In genomic region chr5:141603912-141604311, GRCh38 we compare ENCODE assay signal across 10 cellular contexts. TPM values are rescaled to one million over a fixed set of nuclear protein-coding genes. Genes with fewer than 3 reads are reported as not detected.
A peak's percentile ranks its signal among the peaks of the same experiment; 100 is the strongest.
DNase-seq lines count a peak whose midpoint lies in the region; ATAC-seq and TF ChIP-seq lines count a peak whose summit lies in the region.
"Had no signal": no experiment of that assay in that cellular context is flagged by ENCODE, and none has a peak within 500 bp of the region (broad histone marks: within the 10 kb centered on the region; RNA-seq: fewer than 3 reads in every experiment).

No MANE protein-coding gene starts in this region.

- H3K4me1 ChIP-seq in heart left ventricle = peaks cover 0 to 92% (median 52%) of the 10 kb centered on the region in 12 donors
- H3K4me1 ChIP-seq in ascending aorta = peaks cover 18 to 32% of the 10 kb centered on the region in 2 donors
- no peaks in the 10 kb centered on the region for H3K4me1 ChIP-seq in mesendoderm (ENCODE audit: control insufficient read depth, low read depth, low read length)
- H3K4me1 ChIP-seq in upper lobe of right lung = peaks cover 78% of the 10 kb centered on the region

- no peak overlapping the region for H2BK5ac ChIP-seq in mesendoderm (ENCODE audit: low read length)

- H3K4ac ChIP-seq in mesendoderm (ENCODE audit: low read depth, low read length) = no peak overlapping the region

- H3K56ac ChIP-seq in mesendoderm (ENCODE audit: low read length) = no peak overlapping the region

- H2BK15ac ChIP-seq in mesendoderm (replicated peaks; ENCODE audit: low read depth) = no peak overlapping the region

- no peak overlapping the region for H3K9ac ChIP-seq in mesendoderm (ENCODE audit: low read length)

- ATAC-seq in heart left ventricle (peak in 1 of 4 donors; percentile 4), upper lobe of right lung (no peak)

- no peak for TF ChIP-seq CTCF in heart left ventricle (IDR thresholded peaks at IDR 0.05)
- no peak for TF ChIP-seq CTCF in ascending aorta (IDR thresholded peaks at IDR 0.05)
- TF ChIP-seq CTCF in upper lobe of right lung (IDR thresholded peaks at IDR 0.05) = no peak

- H3K36me3 ChIP-seq in heart left ventricle (no peaks in the 10 kb centered on the region), ascending aorta (no peaks in the 10 kb centered on the region), mesendoderm (ENCODE audit: control insufficient read depth, insufficient read depth, low read length) (no peaks in the 10 kb centered on the region), upper lobe of right lung (no peaks in the 10 kb centered on the region)
- H3K36me3 ChIP-seq: WERI-Rb-1 had no signal

- H2AK5ac ChIP-seq in mesendoderm (ENCODE audit: low read length) = no peak overlapping the region

- H3K27me3 ChIP-seq in heart left ventricle (no peaks in the 10 kb centered on the region), ascending aorta (no peaks in the 10 kb centered on the region), mesendoderm (ENCODE audit: insufficient read depth, low read length, poor library complexity) (no peaks in the 10 kb centered on the region), upper lobe of right lung (no peaks in the 10 kb centered on the region)

- H3K9me3 ChIP-seq in heart left ventricle (no peaks in the 10 kb centered on the region), ascending aorta (no peaks in the 10 kb centered on the region), upper lobe of right lung (no peaks in the 10 kb centered on the region)

- H4K5ac ChIP-seq in mesendoderm (ENCODE audit: low read length) = no peak overlapping the region

- TF ChIP-seq POLR2A in heart left ventricle (IDR thresholded peaks at IDR 0.05) = no peak

- H2BK120ac ChIP-seq in mesendoderm (ENCODE audit: low read depth, low read length) = no peak overlapping the region

- intact Hi-C loops in heart left ventricle (cut with DNase I) (loop anchor here in 1 of 10 donors (2.0 kb wide), 1 partner anchor 13 kb away; no protein-coding TSS in a partner anchor), cardiac septum (cut with DNase I) (loop anchor here (2.0 kb wide), 1 partner anchor 15 kb away; the partner anchor contains the start of gene DIAPH1), ascending aorta (cut with DNase I) (no loop called here), upper lobe of right lung (cut with DNase I) (no loop called here)

- peaks cover 14% of the 10 kb centered on the region for H3K79me1 ChIP-seq in mesendoderm (ENCODE audit: low read length)

- H4K8ac ChIP-seq in mesendoderm (ENCODE audit: low read depth, low read length) = no peak overlapping the region

- H3K4me3 ChIP-seq in heart left ventricle (peak overlapping the region in 1 of 12 donors; percentile 1), ascending aorta (no peak overlapping the region), mesendoderm (ENCODE audit: low read length) (no peak overlapping the region), upper lobe of right lung (no peak overlapping the region)

- H3K4me2 ChIP-seq in mesendoderm (ENCODE audit: low read length) = no peak overlapping the region

- peak overlapping the region in 11 of 12 donors; percentile 15 to 92 (median 67) for H3K27ac ChIP-seq in heart left ventricle
- H3K27ac ChIP-seq in ascending aorta = peak overlapping the region; percentile 78 to 85
- no peak overlapping the region for H3K27ac ChIP-seq in mesendoderm (ENCODE audit: low read depth, low read length)
- H3K27ac ChIP-seq in upper lobe of right lung = peak overlapping the region; percentile 80
- H3K27ac ChIP-seq: WERI-Rb-1 had no signal

- no peak overlapping the region for H3K23ac ChIP-seq in mesendoderm (ENCODE audit: low read length)

- no peak overlapping the region for H3K18ac ChIP-seq in mesendoderm (ENCODE audit: low read length)

- H3K79me2 ChIP-seq in mesendoderm (ENCODE audit: control insufficient read depth, insufficient read depth, low read length) = peaks cover 55% of the 10 kb centered on the region

- 62 to 78% (median 68%) methylated on average over 3 of the region's 3 CpGs for WGBS in heart left ventricle, 4 donors
- whole genome bisulfite sequencing in mesendoderm (ENCODE audit: extremely low coverage, insufficient coverage, low lambda C conversion rate) = no CpG with 5 or more reads among the region's 3 CpGs

- DNase-seq in heart left ventricle (no peak), cardiac septum (ENCODE audit: low spot score) (no peak), ascending aorta (ENCODE audit: low spot score in 2 of 2) (no peak), mesendoderm (peak; percentile 16), upper lobe of right lung (no peak), Kasumi-1 (lab: John Stamatoyannopoulos, UW) (no peak), SK-N-DZ (ENCODE audit: low spot score) (no peak), NCI-H1048 (lab: John Stamatoyannopoulos, UW) (no peak)
- DNase-seq: stimulated activated CD4-positive, alpha-beta T cell treated with anti-CD3 and anti-CD28 coated beads, Interleukin-12 subunit alpha, Interleukin-12 subunit beta, amount 100 ng/mL, for 4 hours; WERI-Rb-1 had no signal

RNA-seq across cellular contexts. Expression of gene DIAPH1, which starts 14.9 kb away (rescaled TPM):
- total RNA-seq in heart left ventricle (100 to 1,000 TPM in 1 of 9 donors, 10 to 100 TPM in 8; 38.8 to 137 (median 61.5) TPM), cardiac septum (77.7 TPM), ascending aorta (65.8 TPM), upper lobe of right lung (118 TPM)
- polyA plus RNA-seq in heart left ventricle = 10 to 100 TPM; 29.9 to 79.6 TPM
- 75.1 TPM for polyA plus RNA-seq in mesendoderm (2013, experiment 1 of 2)
- polyA plus RNA-seq in mesendoderm (2013, experiment 2 of 2) = 72.9 TPM
- polyA plus RNA-seq in SK-N-DZ (2014; cell fraction: cytosol; rRNA removed) = 27.8 and 31.2 TPM in 2 replicates
- polyA plus RNA-seq in SK-N-DZ (2014; cell fraction: nucleus; rRNA removed) = 42.2 and 46.4 TPM in 2 replicates

RNA-seq across cellular contexts. Expression of gene HDAC3, which starts 32.7 kb away (rescaled TPM):
- total RNA-seq in heart left ventricle (10 to 100 TPM; 24.5 to 39.0 (median 32.2) TPM), cardiac septum (34.1 TPM), ascending aorta (43.4 TPM), upper lobe of right lung (42.1 TPM)
- 10 to 100 TPM; 33.3 TPM for polyA plus RNA-seq in heart left ventricle
- polyA plus RNA-seq in mesendoderm (2013, experiment 1 of 2) = 65.6 TPM
- 64.3 TPM for polyA plus RNA-seq in mesendoderm (2013, experiment 2 of 2)
- polyA plus RNA-seq in SK-N-DZ (2014; cell fraction: cytosol; rRNA removed) = 76.1 and 92.0 TPM in 2 replicates
- polyA plus RNA-seq in SK-N-DZ (2014; cell fraction: nucleus; rRNA removed) = 181 and 195 TPM in 2 replicates

RNA-seq across cellular contexts. Expression of gene RELL2, which starts 32.9 kb away (rescaled TPM):
- total RNA-seq in heart left ventricle (1 to 10 TPM in 3 of 9 donors, under 1 TPM in 6; 0.25 to 2.5 (median 0.65) TPM), cardiac septum (0.70 TPM), ascending aorta (1.4 TPM), upper lobe of right lung (6.1 TPM)
- 1 to 10 TPM in 1 of 2 donors, under 1 TPM in 1; 0.88 to 2.7 TPM for polyA plus RNA-seq in heart left ventricle
- 4.3 TPM for polyA plus RNA-seq in mesendoderm (2013, experiment 1 of 2)
- 4.2 TPM for polyA plus RNA-seq in mesendoderm (2013, experiment 2 of 2)
- 31.9 and 42.4 TPM in 2 replicates for polyA plus RNA-seq in SK-N-DZ (2014; cell fraction: cytosol; rRNA removed)
- 110 and 123 TPM in 2 replicates for polyA plus RNA-seq in SK-N-DZ (2014; cell fraction: nucleus; rRNA removed)

RNA-seq across cellular contexts. Expression of gene FCHSD1, which starts 47.3 kb away (rescaled TPM):
- 1 to 10 TPM; 1.2 to 8.8 (median 2.3) TPM for total RNA-seq in heart left ventricle
- 1 to 10 TPM; 2.5 to 2.9 TPM for polyA plus RNA-seq in heart left ventricle
- 4.1 TPM for total RNA-seq in cardiac septum
- total RNA-seq in ascending aorta = 127 TPM
- 7.9 TPM for polyA plus RNA-seq in mesendoderm (2013, experiment 1 of 2)
- polyA plus RNA-seq in mesendoderm (2013, experiment 2 of 2) = 8.7 TPM
- 13.6 TPM for total RNA-seq in upper lobe of right lung
- 4.9 and 11.8 TPM in 2 replicates for polyA plus RNA-seq in SK-N-DZ (2014; cell fraction: cytosol; rRNA removed)
- polyA plus RNA-seq in SK-N-DZ (2014; cell fraction: nucleus; rRNA removed) = 102 and 106 TPM in 2 replicates
